13 cellular contexts compared by ENCODE assay signal in the genomic region with DNA sequence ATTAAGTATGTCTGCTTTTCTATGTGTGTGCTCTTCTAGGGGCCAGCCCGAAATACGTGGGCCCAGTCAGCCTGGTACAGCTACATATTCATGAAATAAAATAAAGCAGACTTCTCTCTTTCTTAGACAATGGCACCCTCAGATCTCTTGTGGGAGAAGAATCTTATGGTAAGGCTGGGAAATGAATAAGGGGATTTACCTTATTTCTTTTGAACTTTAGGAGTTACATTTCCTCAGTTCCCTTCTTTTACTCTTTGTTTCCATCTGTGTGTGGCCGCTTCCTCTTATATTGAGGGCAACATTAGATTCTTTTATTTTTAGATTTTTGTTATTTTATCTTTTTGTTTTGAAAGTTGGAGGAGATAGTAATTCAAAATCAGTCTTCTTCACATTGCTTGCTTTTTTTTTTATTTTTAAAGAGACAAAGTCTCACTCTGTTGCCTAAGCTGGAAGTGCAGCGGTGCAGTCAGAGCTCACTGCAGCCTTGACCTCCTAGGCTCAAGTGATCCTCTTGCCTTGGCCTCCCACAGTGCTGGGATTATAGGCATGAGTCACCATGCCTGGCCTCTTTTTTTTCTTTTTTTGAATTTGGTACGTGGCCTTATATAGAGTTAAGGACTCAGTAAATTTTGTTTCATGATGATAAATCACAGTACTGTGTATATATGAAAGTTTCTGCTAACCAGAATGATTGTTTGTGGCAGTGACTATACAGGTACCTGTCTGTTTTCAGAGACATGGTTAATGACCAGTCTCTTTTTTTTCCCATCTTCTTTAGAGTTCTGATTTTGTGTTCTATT. TPM values are rescaled to one million over a fixed set of nuclear protein-coding genes. Genes with fewer than 3 reads are reported as not detected.
DNase-seq lines count a peak whose midpoint lies in the region; ATAC-seq, FAIRE-seq and TF ChIP-seq lines count a peak whose summit lies in the region.
"Had no signal": no experiment of that assay in that cellular context is flagged by ENCODE, and none has a peak within 500 bp of the region (broad histone marks: within the 10 kb centered on the region; RNA-seq: fewer than 3 reads in every experiment).

No MANE protein-coding gene starts in this region.

- no peaks in the 10 kb centered on the region for H3K27me3 ChIP-seq in HepG2 (ENCODE audit: control insufficient read depth in 1 of 2, insufficient read depth in 2 of 2, low read length in 2 of 2)
- H3K27me3 ChIP-seq in right lobe of liver = no peaks in the 10 kb centered on the region
- no peaks in the 10 kb centered on the region for H3K27me3 ChIP-seq in vagina

- intact Hi-C loops in HepG2 (cut with micrococcal nuclease; ENCODE audit: unreplicated experiment) = no loop called here
- intact Hi-C loops in right lobe of liver (cut with DNase I) = no loop called here
- intact Hi-C loops in vagina (cut with DNase I) = no loop called here

- no peak for FAIRE-seq in HepG2 (lab: Jason Lieb, UNC)
- FAIRE-seq: small intestine had no signal

- H3K4me1 ChIP-seq in HepG2 (ENCODE audit: insufficient read depth, low read length) = peaks cover 62% of the 10 kb centered on the region
- H3K4me1 ChIP-seq in right lobe of liver = no peaks in the 10 kb centered on the region
- peaks cover 69% of the 10 kb centered on the region for H3K4me1 ChIP-seq in vagina

- POLR2A ChIA-PET in HepG2 (lab: Yijun Ruan, JAX) = interaction anchor here (1.0 kb wide), 1 partner anchor 8 kb away, joined by 3 read pairs; no protein-coding TSS in a partner anchor

- H3K9me3 ChIP-seq in HepG2 (ENCODE audit: low read length) = no peaks in the 10 kb centered on the region
- no peaks in the 10 kb centered on the region for H3K9me3 ChIP-seq in right lobe of liver
- no peaks in the 10 kb centered on the region for H3K9me3 ChIP-seq in vagina

- H3K4me3 ChIP-seq in HepG2 (replicated peaks in 1 of 3; ENCODE audit: insufficient read depth in 1 of 3, low read depth in 2 of 3, low read length in 3 of 3) = no peak overlapping the region
- no peak overlapping the region for H3K4me3 ChIP-seq in right lobe of liver
- H3K4me3 ChIP-seq in vagina = no peak overlapping the region
- H3K4me3 ChIP-seq: PC-9 had no signal

- WGBS in HepG2 (ENCODE audit: low lambda C conversion rate) = 66% methylated on average over 5 of the region's 5 CpGs
- 76% methylated on average over 5 of the region's 5 CpGs for WGBS in right lobe of liver (ENCODE audit: insufficient coverage, low coverage, low lambda C conversion rate, missing lambda C conversion rate)

- ATAC-seq in HepG2 (peak; percentile 13; the same call in 1 of the 3 replicates), right lobe of liver (no peak)

- DNase-seq in HepG2 (ENCODE audit: low spot score) (peak; percentile 58), right lobe of liver (no peak), RPMI7951 (ENCODE audit: low read depth) (peak; percentile 44), glomerular visceral epithelial cell (ENCODE audit: extremely low spot score) (peak; percentile 51), vagina (ENCODE audit: extremely low spot score in 2 of 2) (no peak)
- no peak for DNase-seq in stimulated activated CD4-positive, alpha-beta T cell treated with anti-CD3 and anti-CD28 coated beads, Interleukin-12 subunit alpha, Interleukin-12 subunit beta, amount 100 ng/mL, for 4 hours
- no peak for DNase-seq in stimulated activated CD4-positive, alpha-beta T cell treated with anti-CD3 and anti-CD28 coated beads, Interleukin-4, amount 100 ng/mL, for 1 hour
- DNase-seq in activated effector memory CD4-positive, alpha-beta T cell treated with anti-CD3 and anti-CD28 coated beads, Interleukin-2, amount 50 U/mL, for 16 hours = no peak
- DNase-seq: activated B cell treated with CpG ODN at 0.5 μM for 24 hours, activated gamma-delta T cell treated with Interleukin-2 at 50 U/mL for 16 hours, NCI-H2081, small intestine had no signal

- H3K4me2 ChIP-seq in HepG2 (ENCODE audit: low read depth, low read length) = no peak overlapping the region; the same call in 1 of the 2 replicates
- H3K4me2 ChIP-seq: PC-9 had no signal

- no peak for TF ChIP-seq CTCF in HepG2 (CRISPR knock-in tag; IDR thresholded peaks at IDR 0.05)
- no peak for TF ChIP-seq CTCF in right lobe of liver (IDR thresholded peaks at IDR 0.05)
- no peak for TF ChIP-seq CTCF in vagina (IDR thresholded peaks at IDR 0.05)

- H3K36me3 ChIP-seq in HepG2 (replicated peaks in 1 of 2; ENCODE audit: control insufficient read depth in 1 of 2, insufficient read depth in 2 of 2, low read length in 2 of 2) (no peaks in the 10 kb centered on the region; a peak in 1 of 5 replicates), right lobe of liver (no peaks in the 10 kb centered on the region), vagina (no peaks in the 10 kb centered on the region)

- BruUV-seq in HepG2 (replicated peaks; lab: Mats Ljungman, UMichigan) = no TSS peak

- TF ChIP-seq EP300 in HepG2 (IDR thresholded peaks at IDR 0.05; ENCODE audit: low read depth in 2 of 2, low read length in 2 of 2) = no peak
- TF ChIP-seq EP300 in HepG2 (CRISPR knock-in tag; IDR thresholded peaks at IDR 0.05; ENCODE audit: borderline replicate concordance) = no peak

- peak overlapping the region; percentile 39 for H3K27ac ChIP-seq in HepG2 (ENCODE audit: extremely low read length, insufficient read depth, low read length)
- H3K27ac ChIP-seq in right lobe of liver = no peak overlapping the region
- peak overlapping the region; percentile 36 for H3K27ac ChIP-seq in vagina
- H3K27ac ChIP-seq: PC-9 had no signal

- CTCF ChIA-PET in HepG2 (lab: Yijun Ruan, JAX; ENCODE audit: low intra/inter-chr PET ratio, low total read pairs) = no interaction called here

- in situ Hi-C loops in HepG2 (cut with HindIII; ENCODE audit: extremely low pct_ligation_motif_present, low pct_unique_long_range_greater_than_20kb) = no loop called here

- no peak for TF ChIP-seq RAD21 in HepG2 (CRISPR knock-in tag; IDR thresholded peaks at IDR 0.05)

- H4K20me1 ChIP-seq in HepG2 (ENCODE audit: insufficient read depth, low read length) = no peaks in the 10 kb centered on the region

- H2AFZ ChIP-seq in HepG2 (ENCODE audit: low read length) = no peak overlapping the region
- H2AFZ ChIP-seq: PC-9 had no signal

- TF ChIP-seq POLR2A in HepG2 (IDR thresholded peaks at IDR 0.05; ENCODE audit: insufficient read depth in 1 of 2, low read depth in 2 of 2, low read length in 2 of 2) (no peak), right lobe of liver (IDR thresholded peaks at IDR 0.05) (no peak), vagina (IDR thresholded peaks at IDR 0.05) (no peak)

- no peak overlapping the region for H3K9ac ChIP-seq in HepG2 (ENCODE audit: insufficient read depth, low read depth, low read length)

- H3K79me2 ChIP-seq in HepG2 (ENCODE audit: insufficient read depth, low read length) = peaks cover 88% of the 10 kb centered on the region

TF ChIP-seq in HepG2, 621 proteins besides CTCF, POLR2A, EP300 and RAD21 (continues in another document):
- TF ChIP-seq, protein P1, sequence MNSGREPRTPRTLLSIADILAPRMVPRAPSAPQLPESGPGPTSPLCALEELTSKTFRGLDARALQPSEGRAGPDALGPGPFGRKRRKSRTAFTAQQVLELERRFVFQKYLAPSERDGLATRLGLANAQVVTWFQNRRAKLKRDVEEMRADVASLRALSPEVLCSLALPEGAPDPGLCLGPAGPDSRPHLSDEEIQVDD (CRISPR knock-in tag; IDR thresholded peaks at IDR 0.05; ENCODE audit: borderline replicate concordance) = no peak
- TF ChIP-seq NCOA2 (CRISPR knock-in tag; IDR thresholded peaks at IDR 0.05) = 0 out of 2 replicates have a peak, but pooled peaks have one; percentile 19
- TF ChIP-seq TP53 (CRISPR knock-in tag; conservative IDR thresholded peaks at IDR 0.05) = no peak
- TF ChIP-seq RXRB (CRISPR knock-in tag; IDR thresholded peaks at IDR 0.05; ENCODE audit: borderline replicate concordance) = 0 out of 2 replicates have a peak, but pooled peaks have one; percentile 33
- no peak for TF ChIP-seq ZNF160 (CRISPR knock-in tag; IDR thresholded peaks at IDR 0.05)
- peak; percentile 42 for TF ChIP-seq ZMYM4 (CRISPR knock-in tag; IDR thresholded peaks at IDR 0.05)
- TF ChIP-seq, protein P2, sequence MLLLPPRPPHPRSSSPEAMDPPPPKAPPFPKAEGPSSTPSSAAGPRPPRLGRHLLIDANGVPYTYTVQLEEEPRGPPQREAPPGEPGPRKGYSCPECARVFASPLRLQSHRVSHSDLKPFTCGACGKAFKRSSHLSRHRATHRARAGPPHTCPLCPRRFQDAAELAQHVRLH (CRISPR knock-in tag; IDR thresholded peaks at IDR 0.05; ENCODE audit: borderline replicate concordance, low read depth) = 0 out of 2 replicates have a peak, but pooled peaks have one; percentile 38
- TF ChIP-seq ZMYM2 (CRISPR knock-in tag; IDR thresholded peaks at IDR 0.05) = peak; percentile 70; the same call in 1 of the 2 replicates
- TF ChIP-seq FOSL1 (CRISPR knock-in tag; IDR thresholded peaks at IDR 0.05; ENCODE audit: borderline replicate concordance) = peak; percentile 73
- TF ChIP-seq ZMYM3 (CRISPR knock-in tag; IDR thresholded peaks at IDR 0.05) = peak; percentile 94
- no peak for TF ChIP-seq IKZF1 (IDR thresholded peaks at IDR 0.05)

RNA-seq across cellular contexts. Expression of a gene that starts 9.1 kb away (rescaled TPM):
- total RNA-seq in HepG2 (2016; rRNA removed; fragmentation: Illumina TruSeq; extraction: Trizol) (70.8 and 137 TPM in 2 replicates), right lobe of liver (10 to 100 TPM; 18.5 to 53.2 (median 28.0) TPM), vagina (217 TPM)
- 5.9 and 6.2 TPM in 2 replicates for total RNA-seq in HepG2 (2016; cell fraction: cytosol; rRNA removed; fragmentation: Illumina TruSeq; extraction: Trizol; ENCODE audit: low read depth)
- total RNA-seq in HepG2 (2016; cell fraction: insoluble cytoplasmic fraction; rRNA removed; fragmentation: Illumina TruSeq; extraction: Trizol) = 60.9 and 135 TPM in 2 replicates
- 19.6 and 19.9 TPM in 2 replicates for total RNA-seq in HepG2 (2016; cell fraction: membrane; rRNA removed; fragmentation: Illumina TruSeq; extraction: Trizol)
- total RNA-seq in HepG2 (2016; cell fraction: nucleus; rRNA removed; fragmentation: Illumina TruSeq; extraction: Trizol) = 154 and 181 TPM in 2 replicates
- polyA plus RNA-seq in HepG2 (2011; rRNA removed) = 56.7 and 58.5 TPM in 2 replicates
- 36.7 and 50.0 TPM in 2 replicates for polyA plus RNA-seq in HepG2 (2011; cell fraction: cytosol; rRNA removed)
- polyA plus RNA-seq in HepG2 (2011; cell fraction: nucleus; rRNA removed) = 47.5 and 52.1 TPM in 2 replicates
- polyA plus RNA-seq in HepG2 (2012) = 64.4 and 72.6 TPM in 2 replicates
- 3.1 and 4.6 TPM in 2 replicates for polyA plus RNA-seq in HepG2 (2016; cell fraction: cytosol; fragmentation: Illumina TruSeq; extraction: Trizol; ENCODE audit: low read depth)
- 51.9 and 63.2 TPM in 2 replicates for polyA plus RNA-seq in HepG2 (2016; cell fraction: insoluble cytoplasmic fraction; fragmentation: Illumina TruSeq; extraction: Trizol; ENCODE audit: low read depth)
- polyA plus RNA-seq in HepG2 (2016; cell fraction: membrane; fragmentation: Illumina TruSeq; extraction: Trizol; ENCODE audit: low read depth) = 6.2 and 7.9 TPM in 2 replicates
- 149 and 151 TPM in 2 replicates for polyA plus RNA-seq in HepG2 (2016; cell fraction: nucleus; fragmentation: Illumina TruSeq; extraction: Trizol; ENCODE audit: insufficient read depth, low read depth)
- 51.7 and 216 TPM in 2 replicates for polyA minus RNA-seq in HepG2 (2011; rRNA and poly(A)+ RNA removed; ENCODE audit: low replicate concordance)
- 64.0 and 66.5 TPM in 2 replicates for polyA minus RNA-seq in HepG2 (2011; cell fraction: cytosol; rRNA and poly(A)+ RNA removed)
- polyA minus RNA-seq in HepG2 (2011; cell fraction: nucleus; rRNA and poly(A)+ RNA removed) = 102 and 112 TPM in 2 replicates
- total RNA-seq in RPMI7951 (2014; rRNA removed; shearing (Covaris generic)) = 132 and 133 TPM in 2 replicates

Comparison
In these comparisons a context has a peak if more than half of its experiments do, and no peak if none do; other contexts are left out.
1. DNase-seq: peak in HepG2 (single experiment), RPMI7951 (single experiment) and glomerular visceral epithelial cell (single experiment); none in right lobe of liver (0 of 3), vagina (0 of 2), stimulated activated CD4-positive, alpha-beta T cell treated with anti-CD3 and anti-CD28 coated beads, Interleukin-12 subunit alpha, Interleukin-12 subunit beta, amount 100 ng/mL, for 4 hours (single experiment), stimulated activated CD4-positive, alpha-beta T cell treated with anti-CD3 and anti-CD28 coated beads, Interleukin-4, amount 100 ng/mL, for 1 hour (single experiment) and activated effector memory CD4-positive, alpha-beta T cell treated with anti-CD3 and anti-CD28 coated beads, Interleukin-2, amount 50 U/mL, for 16 hours (single experiment).
2. H3K27ac ChIP-seq: peak in HepG2 (single experiment) and vagina (single experiment); none in right lobe of liver (0 of 3).